Comparison of ENCODE assay signal across 8 cellular contexts in genomic region chr1:212432706-212433576, GRCh38. TPM values are rescaled to one million over a fixed set of nuclear protein-coding genes. Genes with fewer than 3 reads are reported as not detected.
A peak's percentile ranks its signal among the peaks of the same experiment; 100 is the strongest.
DNase-seq lines count a peak whose midpoint lies in the region; ATAC-seq and TF ChIP-seq lines count a peak whose summit lies in the region.

NENF (plus strand) TSS chr1:212432920; CDS start chr1:212432944, 24 bp downstream.

- POLR2A ChIA-PET in CD4-positive, alpha-beta T cell (lab: Charles Lee) = interaction anchor here (0.6 to 1.6 kb wide), 7 partner anchors 10 to 398 kb away, joined by 3 to 11 read pairs (median 4); partner anchors contain the start of genes DTL, INTS7, NSL1 and PACC1

- H3K4me1 Mint-ChIP-seq in CD4-positive, alpha-beta T cell (ENCODE audit: low read depth) = peaks cover 24% of the 10 kb centered on the region
- H3K4me1 Mint-ChIP-seq in endothelial cell (ENCODE audit: unreplicated experiment) = peaks cover 20% of the 10 kb centered on the region

- peak within 1 kb of the TSS; percentile 87 for H3K4me3 Mint-ChIP-seq in CD4-positive, alpha-beta T cell
- peak within 1 kb of the TSS; percentile 88 for H3K4me3 Mint-ChIP-seq in endothelial cell (ENCODE audit: unreplicated experiment)

- no peaks in the 10 kb centered on the region for H3K27me3 ChIP-seq in CD4-positive, alpha-beta T cell (ENCODE audit: control insufficient read depth, insufficient read depth, low read length)

- DNase-seq in CD4-positive, alpha-beta T cell = peak; percentile 39 to 77 (median 63)
- DNase-seq in NOMO-1 (lab: John Stamatoyannopoulos, UW; ENCODE audit: unreplicated experiment in 2 of 2) (peak; percentile 72 to 84), endothelial cell (ENCODE audit: low spot score) (peak; percentile 75), midbrain (lab: John Stamatoyannopoulos, UW) (peak; percentile 91)
- peak; percentile 41 for DNase-seq in activated CD8-positive, alpha-beta memory T cell treated with anti-CD3 and anti-CD28 coated beads, Interleukin-2, amount 50 U/mL, for 24 hours (ENCODE audit: extremely low read depth)
- peak; percentile 69 to 74 for DNase-seq in stimulated activated CD8-positive, alpha-beta memory T cell treated with anti-CD3 and anti-CD28 coated beads, Interleukin-15, amount 100 ng/mL, for 48 hours (ENCODE audit: low read depth in 2 of 2)

- no peaks in the 10 kb centered on the region for H3K9me3 ChIP-seq in CD4-positive, alpha-beta T cell (ENCODE audit: control insufficient read depth, low read length)

- CTCF ChIA-PET in CD4-positive, alpha-beta T cell (lab: Charles Lee) = interaction anchor here (1.4 kb wide), 1 partner anchor 18 kb away, joined by 4 read pairs; the partner anchor contains the start of gene PACC1

- ATAC-seq in CD4-positive, alpha-beta T cell (ENCODE audit: poor library complexity) = peak; percentile 99
- ATAC-seq in GM19351 (IDR thresholded peaks at IDR 0.05; ENCODE audit: unreplicated experiment) (peak; percentile 99), HG03469 (IDR thresholded peaks at IDR 0.05; ENCODE audit: unreplicated experiment) (peak; percentile 97)

- H3K27me3 Mint-ChIP-seq in CD4-positive, alpha-beta T cell = no peaks in the 10 kb centered on the region
- peaks cover 3% of the 10 kb centered on the region for H3K27me3 Mint-ChIP-seq in endothelial cell (ENCODE audit: unreplicated experiment)

- H3K27ac ChIP-seq in CD4-positive, alpha-beta T cell (ENCODE audit: low read depth, low read length) = no peak within 1 kb of the TSS

- peak within 1 kb of the TSS; percentile 65 for H3K27ac Mint-ChIP-seq in CD4-positive, alpha-beta T cell
- H3K27ac Mint-ChIP-seq in endothelial cell (ENCODE audit: unreplicated experiment) = no peak within 1 kb of the TSS

- intact Hi-C loops in CD4-positive, alpha-beta T cell (cut with DNase I, micrococcal nuclease) = loop anchor here in 1 of 2 experiments (5.0 kb wide), 2 partner anchors 124 to 151 kb away; no protein-coding TSS in a partner anchor

- no peak for TF ChIP-seq CTCF in CD4-positive, alpha-beta T cell (IDR thresholded peaks at IDR 0.05)
- no peak for TF ChIP-seq CTCF in endothelial cell (IDR thresholded peaks at IDR 0.05; ENCODE audit: unreplicated experiment)

- no peaks in the 10 kb centered on the region for H3K9me3 Mint-ChIP-seq in CD4-positive, alpha-beta T cell
- no peaks in the 10 kb centered on the region for H3K9me3 Mint-ChIP-seq in endothelial cell (ENCODE audit: unreplicated experiment)

- no peaks in the 10 kb centered on the region for H3K36me3 Mint-ChIP-seq in CD4-positive, alpha-beta T cell (ENCODE audit: low read depth)
- H3K36me3 Mint-ChIP-seq in endothelial cell (ENCODE audit: low read depth, unreplicated experiment) = no peaks in the 10 kb centered on the region

RNA-seq across cellular contexts. Expression of gene NENF, which starts in this region (rescaled TPM):
- total RNA-seq in CD4-positive, alpha-beta T cell = 10 to 100 TPM; 21.2 to 22.4 TPM
- 25.6 TPM for total RNA-seq in endothelial cell (ENCODE audit: unreplicated experiment)

Comparison
In these comparisons a context has a peak if more than half of its experiments do, and no peak if none do; other contexts are left out.
1. DNase-seq: peak in every context shown above with its lines; median percentile 91 in midbrain; 78 in NOMO-1; 75 in endothelial cell; 72 in stimulated activated CD8-positive, alpha-beta memory T cell treated with anti-CD3 and anti-CD28 coated beads, Interleukin-15, amount 100 ng/mL, for 48 hours; 63 in CD4-positive, alpha-beta T cell; 41 in activated CD8-positive, alpha-beta memory T cell treated with anti-CD3 and anti-CD28 coated beads, Interleukin-2, amount 50 U/mL, for 24 hours.